ENCODE assay signal across 7 cellular contexts in the genomic region with DNA sequence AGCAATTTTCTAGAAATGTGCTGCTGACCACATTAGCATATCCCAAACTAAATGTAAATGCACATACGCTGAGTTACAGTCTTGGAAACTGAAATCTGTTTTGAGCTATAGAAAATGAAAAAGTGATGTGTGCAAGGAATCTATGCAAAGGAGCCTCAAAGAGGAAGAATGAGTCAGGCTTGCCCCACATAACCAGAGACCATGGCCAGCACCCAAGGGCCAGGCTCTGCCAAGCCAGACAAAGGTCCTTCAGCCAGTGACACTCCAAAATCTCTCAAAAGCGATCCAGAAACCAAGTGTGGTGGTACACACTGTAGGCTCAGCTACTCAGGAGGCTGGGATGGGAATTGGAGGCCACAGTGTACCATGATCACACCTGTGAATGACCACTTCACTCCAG.
DNase-seq lines count a peak whose midpoint lies in the region; ATAC-seq and TF ChIP-seq lines count a peak whose summit lies in the region.

No MANE protein-coding gene starts in this region.

- H3K27ac ChIP-seq in psoas muscle = peak overlapping the region; percentile 61

- no peak for TF ChIP-seq CTCF in HFFc6 (IDR thresholded peaks at IDR 0.05)
- no peak for TF ChIP-seq CTCF in cardiac fibroblast (IDR thresholded peaks at IDR 0.05; ENCODE audit: low read depth, low read length)
- no peak for TF ChIP-seq CTCF in psoas muscle (IDR thresholded peaks at IDR 0.05)

- H3K27me3 Mint-ChIP-seq in HFFc6 (ENCODE audit: insufficient read depth) = peaks cover 4% of the 10 kb centered on the region; the same call in 1 of the 2 replicates

- DNase-seq in HFFc6 (peak; percentile 60), NOMO-1 (lab: John Stamatoyannopoulos, UW; ENCODE audit: unreplicated experiment in 2 of 2) (peak; percentile 64 to 86), cardiac fibroblast (ENCODE audit: low read depth in 2 of 2) (peak; percentile 72 to 73), psoas muscle (peak; percentile 78 to 88), NCI-H748 treated with DMSO at 0.1 percent for 48 hours (lab: John Stamatoyannopoulos, UW) (no peak), kidney glomerular epithelial cell (lab: John Stamatoyannopoulos, UW) (no peak)

- peaks cover 27% of the 10 kb centered on the region for H3K4me1 Mint-ChIP-seq in HFFc6 (ENCODE audit: low read depth)

- no peak overlapping the region for H3K4me3 ChIP-seq in cardiac fibroblast (replicated peaks in 1 of 2; ENCODE audit: low read depth in 2 of 2, low read length in 2 of 2)
- H3K4me3 ChIP-seq in psoas muscle = no peak overlapping the region

- 40 to 44% (median 41%) methylated on average over 2 of the region's 2 CpGs for WGBS in psoas muscle, 3 donors

- intact Hi-C loops in psoas muscle (cut with DNase I) = no loop called here

- no peaks in the 10 kb centered on the region for H3K36me3 ChIP-seq in psoas muscle (ENCODE audit: insufficient read depth in 1 of 2, low read depth in 1 of 2)

- H3K9me3 ChIP-seq in psoas muscle = no peaks in the 10 kb centered on the region

- H3K27me3 ChIP-seq in psoas muscle (ENCODE audit: insufficient read depth in 3 of 3, low read length in 2 of 3) = no peaks in the 10 kb centered on the region

- peaks cover 15% of the 10 kb centered on the region for H3K4me1 ChIP-seq in psoas muscle

- H3K9me3 Mint-ChIP-seq in HFFc6 = no peaks in the 10 kb centered on the region

- H3K4me3 Mint-ChIP-seq in HFFc6 = peak overlapping the region; percentile 32

- peak overlapping the region; percentile 78 for H3K27ac Mint-ChIP-seq in HFFc6

- H3K36me3 Mint-ChIP-seq in HFFc6 (ENCODE audit: low read depth) = no peaks in the 10 kb centered on the region

- ATAC-seq in GM18867 (IDR thresholded peaks at IDR 0.05; ENCODE audit: unreplicated experiment) (peak; percentile 92), psoas muscle (peak; percentile 87 to 95 (median 90))

Comparison
In these comparisons a context has a peak if more than half of its experiments do, and no peak if none do; other contexts are left out.
1. DNase-seq: peak in HFFc6 (single experiment), NOMO-1 (2 of 2), cardiac fibroblast (2 of 2) and psoas muscle (2 of 2); none in NCI-H748 treated with DMSO at 0.1 percent for 48 hours (single experiment) and kidney glomerular epithelial cell (single experiment).